Comparison of ENCODE assay signal across 26 cellular contexts in genomic region chr3:147355104-147355854, GRCh38. TPM values are rescaled to one million over a fixed set of nuclear protein-coding genes. Genes with fewer than 3 reads are reported as not detected.
A peak's percentile ranks its signal among the peaks of the same experiment; 100 is the strongest.
DNase-seq lines count a peak whose midpoint lies in the region; ATAC-seq and TF ChIP-seq lines count a peak whose summit lies in the region.
"Had no signal": no experiment of that assay in that cellular context is flagged by ENCODE, and none has a peak within 500 bp of the region (broad histone marks: within the 10 kb centered on the region; RNA-seq: fewer than 3 reads in every experiment).

No MANE protein-coding gene starts in this region.

- DNase-seq in choroid plexus epithelial cell (ENCODE audit: low read depth) = no peak
- no peak for DNase-seq in stimulated activated naive B cell treated with anti-CD40 and anti-IgM and Interleukin-4, amounts not matched to agents 10 μg/mL and 1 μg/mL and 100 μg/mL, for 72 hours
- no peak for DNase-seq in aorta
- no peak for DNase-seq in mesenchymal stem cell
- DNase-seq in NCI-H1694 treated with DMSO at 0.1 percent for 48 hours (lab: John Stamatoyannopoulos, UW) = no peak
- DNase-seq: activated gamma-delta T cell treated with Interleukin-2 at 50 U/mL for 16 hours; activated naive CD8-positive, alpha-beta T cell treated with anti-CD3 and anti-CD28 coated beads, Interleukin-2, amount 10 ng/mL, durations not matched to agents 7 days and 5 days; activated T-cell treated with anti-CD3 and anti-CD28 coated beads, Interleukin-2, amount 50 U/mL, for 24 hours; GDM1; HCEC 1CT; hypothalamus; left ventricle myocardium inferior; NCI-H146; NCI-H446; trophoblast cell had no signal

- no peak overlapping the region for H2BK12ac ChIP-seq in mesenchymal stem cell (ENCODE audit: low read length in 2 of 2)

- H3K9me3 ChIP-seq in HUES6 (ENCODE audit: control insufficient read depth, insufficient read depth, low read depth, low read length) (no peaks in the 10 kb centered on the region), aorta (ENCODE audit: control insufficient read depth, low read length) (peaks cover 3% of the 10 kb centered on the region), mesenchymal stem cell (ENCODE audit: control insufficient read depth, low read length) (peaks cover 8% of the 10 kb centered on the region)
- H3K9me3 ChIP-seq: left ventricle myocardium inferior, SJCRH30 had no signal

- no peak overlapping the region for H3K23ac ChIP-seq in mesenchymal stem cell (ENCODE audit: low read length in 2 of 2)

- intact Hi-C loops in aorta (cut with DNase I) = no loop called here

- no peak overlapping the region for H4K8ac ChIP-seq in mesenchymal stem cell (ENCODE audit: low read length)

- no peak overlapping the region for H2AFZ ChIP-seq in mesenchymal stem cell (ENCODE audit: low read depth, low read length)

- H3K36me3 Mint-ChIP-seq in nephron (ENCODE audit: low read depth) = no peaks in the 10 kb centered on the region
- H3K36me3 Mint-ChIP-seq in stimulated activated naive B cell treated with anti-CD40 and anti-IgM and Interleukin-4, amounts not matched to agents 10 μg/mL and 1 μg/mL and 100 μg/mL, for 72 hours = peaks cover 3 to 4% of the 10 kb centered on the region in 2 donors
- H3K36me3 Mint-ChIP-seq: activated naive CD8-positive, alpha-beta T cell treated with anti-CD3 and anti-CD28 coated beads, Interleukin-2, amount 10 ng/mL, durations not matched to agents 7 days and 5 days; stimulated activated effector memory CD8-positive, alpha-beta T cell treated with anti-CD3 and anti-CD28 coated beads, Interleukin-12 subunit alpha, Interleukin-12 subunit beta, amount 100 ng/mL, for 72 hours had no signal

- H3K4me3 ChIP-seq in HUES6 (ENCODE audit: low read depth, low read length) (peak overlapping the region; percentile 36), choroid plexus epithelial cell (ENCODE audit: low read depth, low read length) (peak overlapping the region; percentile 49), aorta (ENCODE audit: low read length in 2 of 2) (no peak overlapping the region), mesenchymal stem cell (ENCODE audit: insufficient read depth in 1 of 2, low read depth in 1 of 2, low read length in 2 of 2) (peak overlapping the region in 1 of 2 experiments; percentile 21)
- H3K4me3 ChIP-seq: BLaER1, gastroesophageal sphincter, left ventricle myocardium inferior, SJCRH30 had no signal

- 6 to 10% methylated on average over 18 of the region's 18 CpGs for WGBS in aorta, 2 donors
- 9% methylated on average over 14 of the region's 18 CpGs for WGBS in mesenchymal stem cell

- ATAC-seq in stimulated activated naive B cell treated with anti-CD40 and anti-IgM and Interleukin-4, amounts not matched to agents 10 μg/mL and 1 μg/mL and 100 μg/mL, for 72 hours (replicated peaks) = no peak
- ATAC-seq in aorta (ENCODE audit: low FRiP score) = no peak
- ATAC-seq: gastroesophageal sphincter; stimulated activated effector memory CD8-positive, alpha-beta T cell treated with anti-CD3 and anti-CD28 coated beads, Interleukin-12 subunit alpha, Interleukin-12 subunit beta, amount 100 ng/mL, for 72 hours had no signal

- H3K79me1 ChIP-seq in mesenchymal stem cell (replicated peaks; ENCODE audit: low read length, poor library complexity, severe bottlenecking) = no peaks in the 10 kb centered on the region

- no peak overlapping the region for H3K9ac ChIP-seq in HUES6 (ENCODE audit: low read length)
- H3K9ac ChIP-seq in mesenchymal stem cell (ENCODE audit: low read length) = no peak overlapping the region
- H3K9ac ChIP-seq: BLaER1 had no signal

- H2BK15ac ChIP-seq in mesenchymal stem cell (ENCODE audit: low read depth, poor library complexity, severe bottlenecking) = no peak overlapping the region

- H3K14ac ChIP-seq in mesenchymal stem cell (ENCODE audit: low read length in 2 of 2) = no peak overlapping the region

- no peak overlapping the region for H2AK5ac ChIP-seq in mesenchymal stem cell (ENCODE audit: low read length, severe bottlenecking)

- H3K36me3 ChIP-seq in HUES6 (ENCODE audit: control insufficient read depth, insufficient read depth, low read length) (no peaks in the 10 kb centered on the region), aorta (ENCODE audit: control insufficient read depth in 1 of 2, insufficient read depth in 2 of 2, low read length in 1 of 2) (no peaks in the 10 kb centered on the region), mesenchymal stem cell (ENCODE audit: control insufficient read depth in 1 of 2, insufficient read depth in 2 of 2, low read depth in 1 of 2, low read length in 2 of 2) (no peaks in the 10 kb centered on the region)
- H3K36me3 ChIP-seq: BLaER1, gastroesophageal sphincter, left ventricle myocardium inferior, SJCRH30 had no signal

- H3K4me3 Mint-ChIP-seq in nephron = peak overlapping the region; percentile 13 to 44 (median 36)
- no peak overlapping the region for H3K4me3 Mint-ChIP-seq in stimulated activated naive B cell treated with anti-CD40 and anti-IgM and Interleukin-4, amounts not matched to agents 10 μg/mL and 1 μg/mL and 100 μg/mL, for 72 hours
- H3K4me3 Mint-ChIP-seq: activated naive CD8-positive, alpha-beta T cell treated with anti-CD3 and anti-CD28 coated beads, Interleukin-2, amount 10 ng/mL, durations not matched to agents 7 days and 5 days; activated T-cell treated with anti-CD3 and anti-CD28 coated beads, Interleukin-2, amount 50 U/mL, for 24 hours; central memory CD8-positive, alpha-beta T cell; stimulated activated effector memory CD8-positive, alpha-beta T cell treated with anti-CD3 and anti-CD28 coated beads, Interleukin-12 subunit alpha, Interleukin-12 subunit beta, amount 100 ng/mL, for 72 hours had no signal

- no peak overlapping the region for H3K27ac Mint-ChIP-seq in nephron
- H3K27ac Mint-ChIP-seq in stimulated activated naive B cell treated with anti-CD40 and anti-IgM and Interleukin-4, amounts not matched to agents 10 μg/mL and 1 μg/mL and 100 μg/mL, for 72 hours = peak overlapping the region; percentile 16
- H3K27ac Mint-ChIP-seq: activated naive CD8-positive, alpha-beta T cell treated with anti-CD3 and anti-CD28 coated beads, Interleukin-2, amount 10 ng/mL, durations not matched to agents 7 days and 5 days; activated T-cell treated with anti-CD3 and anti-CD28 coated beads, Interleukin-2, amount 50 U/mL, for 24 hours; stimulated activated effector memory CD8-positive, alpha-beta T cell treated with anti-CD3 and anti-CD28 coated beads, Interleukin-12 subunit alpha, Interleukin-12 subunit beta, amount 100 ng/mL, for 72 hours had no signal

- no peak overlapping the region for H3K27ac ChIP-seq in HUES6 (ENCODE audit: low read depth, low read length)
- no peak overlapping the region for H3K27ac ChIP-seq in aorta (ENCODE audit: low read depth in 1 of 2, low read length in 2 of 2)
- no peak overlapping the region for H3K27ac ChIP-seq in mesenchymal stem cell (ENCODE audit: low read length, poor library complexity, severe bottlenecking)
- H3K27ac ChIP-seq: BLaER1, gastroesophageal sphincter, left ventricle myocardium inferior, SJCRH30 had no signal

- TF ChIP-seq CTCF in choroid plexus epithelial cell (conservative IDR thresholded peaks at IDR 0.05; ENCODE audit: low read depth, low read length) (no peak), nephron (IDR thresholded peaks at IDR 0.05; ENCODE audit: unreplicated experiment in 3 of 3) (no peak)

- H3K4ac ChIP-seq in mesenchymal stem cell (ENCODE audit: low read depth in 1 of 2, low read length in 2 of 2) = no peak overlapping the region

- H4K91ac ChIP-seq in mesenchymal stem cell (ENCODE audit: low read length) = no peak overlapping the region

- H3K4me1 ChIP-seq in HUES6 (ENCODE audit: control insufficient read depth, insufficient read depth, low read length) = peaks cover 48% of the 10 kb centered on the region
- no peaks in the 10 kb centered on the region for H3K4me1 ChIP-seq in aorta (ENCODE audit: control insufficient read depth in 1 of 2, insufficient read depth in 2 of 2, low read length in 2 of 2)
- peaks cover 5% of the 10 kb centered on the region for H3K4me1 ChIP-seq in mesenchymal stem cell (ENCODE audit: control insufficient read depth, insufficient read depth, low read depth, low read length)
- H3K4me1 ChIP-seq: BLaER1, SJCRH30 had no signal

- peaks cover 12% of the 10 kb centered on the region for H3K4me1 Mint-ChIP-seq in nephron
- H3K4me1 Mint-ChIP-seq in stimulated activated naive B cell treated with anti-CD40 and anti-IgM and Interleukin-4, amounts not matched to agents 10 μg/mL and 1 μg/mL and 100 μg/mL, for 72 hours = peaks cover 0 to 5% of the 10 kb centered on the region in 2 donors
- H3K4me1 Mint-ChIP-seq: activated naive CD8-positive, alpha-beta T cell treated with anti-CD3 and anti-CD28 coated beads, Interleukin-2, amount 10 ng/mL, durations not matched to agents 7 days and 5 days; central memory CD8-positive, alpha-beta T cell; stimulated activated effector memory CD8-positive, alpha-beta T cell treated with anti-CD3 and anti-CD28 coated beads, Interleukin-12 subunit alpha, Interleukin-12 subunit beta, amount 100 ng/mL, for 72 hours had no signal

- H2BK120ac ChIP-seq in mesenchymal stem cell (ENCODE audit: low read depth, low read length) = no peak overlapping the region

- H3K27me3 Mint-ChIP-seq in nephron (ENCODE audit: low read depth) = peaks cover 97% of the 10 kb centered on the region
- peaks cover 56 to 60% of the 10 kb centered on the region in 2 donors for H3K27me3 Mint-ChIP-seq in stimulated activated naive B cell treated with anti-CD40 and anti-IgM and Interleukin-4, amounts not matched to agents 10 μg/mL and 1 μg/mL and 100 μg/mL, for 72 hours

- no peak overlapping the region for H2BK5ac ChIP-seq in mesenchymal stem cell (ENCODE audit: low read depth, low read length, poor library complexity, severe bottlenecking)

- H3K27me3 ChIP-seq in HUES6 (ENCODE audit: control insufficient read depth, insufficient read depth, low read length) = peaks cover 85% of the 10 kb centered on the region
- peaks cover 0 to 3% of the 10 kb centered on the region in 2 donors for H3K27me3 ChIP-seq in aorta (ENCODE audit: control insufficient read depth in 1 of 2, insufficient read depth in 2 of 2, low read length in 1 of 2)
- peaks cover 67 to 78% of the 10 kb centered on the region in 2 experiments for H3K27me3 ChIP-seq in mesenchymal stem cell (ENCODE audit: control insufficient read depth in 1 of 2, insufficient read depth in 1 of 2, low read length in 2 of 2)
- H3K27me3 ChIP-seq: SJCRH30 had no signal

- no peak overlapping the region for H3K18ac ChIP-seq in mesenchymal stem cell (ENCODE audit: low read depth in 1 of 2, low read length in 2 of 2)

- peaks cover 5% of the 10 kb centered on the region for H3K9me3 Mint-ChIP-seq in nephron
- peaks cover 4% of the 10 kb centered on the region in 2 donors for H3K9me3 Mint-ChIP-seq in stimulated activated naive B cell treated with anti-CD40 and anti-IgM and Interleukin-4, amounts not matched to agents 10 μg/mL and 1 μg/mL and 100 μg/mL, for 72 hours

- H3K4me2 ChIP-seq in mesenchymal stem cell (ENCODE audit: low read length, poor library complexity, severe bottlenecking) = no peak overlapping the region
- H3K4me2 ChIP-seq: BLaER1 had no signal

RNA-seq across cellular contexts. Expression of gene ZIC4, which starts 51.1 kb away (rescaled TPM):
- total RNA-seq in aorta = under 1 TPM; 0.09 to 0.49 TPM
- polyA plus RNA-seq in aorta = 1 to 10 TPM in 1 of 2 donors, under 1 TPM in 1; 0.25 to 1.4 TPM
- not detected for polyA plus RNA-seq in mesenchymal stem cell (2013, experiment 1 of 2)
- not detected for polyA plus RNA-seq in mesenchymal stem cell (2013, experiment 2 of 2)
- total RNA-seq: activated naive CD8-positive, alpha-beta T cell treated with anti-CD3 and anti-CD28 coated beads, Interleukin-2, amount 10 ng/mL, durations not matched to agents 7 days and 5 days; dermis microvascular lymphatic vessel endothelial cell; fibroblast of lung; left ventricle myocardium inferior; omental fat pad had no signal
- polyA plus RNA-seq: fibroblast of lung, keratinocyte had no signal

RNA-seq across cellular contexts. Expression of gene ZIC1, which starts 53.9 kb away (rescaled TPM):
- total RNA-seq in aorta = 1 to 10 TPM in 1 of 2 donors, under 1 TPM in 1; 0.99 to 1.7 TPM
- 1 to 10 TPM; 2.3 to 2.7 TPM for polyA plus RNA-seq in aorta
- 0.17 TPM for polyA plus RNA-seq in mesenchymal stem cell (2013, experiment 1 of 2)
- 0.14 TPM for polyA plus RNA-seq in mesenchymal stem cell (2013, experiment 2 of 2)
- total RNA-seq: activated naive CD8-positive, alpha-beta T cell treated with anti-CD3 and anti-CD28 coated beads, Interleukin-2, amount 10 ng/mL, durations not matched to agents 7 days and 5 days; dermis microvascular lymphatic vessel endothelial cell; fibroblast of lung; left ventricle myocardium inferior; omental fat pad had no signal
- polyA plus RNA-seq: keratinocyte had no signal

Comparison
In these comparisons a context has a peak if more than half of its experiments do, and no peak if none do; other contexts are left out.
1. H3K4me3 ChIP-seq: peak in HUES6 (single experiment) and choroid plexus epithelial cell (single experiment); none in aorta (0 of 2).
2. H3K4me3 Mint-ChIP-seq: peak in nephron (3 of 3); none in stimulated activated naive B cell treated with anti-CD40 and anti-IgM and Interleukin-4, amounts not matched to agents 10 μg/mL and 1 μg/mL and 100 μg/mL, for 72 hours (0 of 2).